In genomic region chr5:57698785-57699184, GRCh38 we compare ENCODE assay signal across 14 cellular contexts.
DNase-seq lines count a peak whose midpoint lies in the region; TF ChIP-seq lines count a peak whose summit lies in the region.
"Had no signal": no experiment of that assay in that cellular context is flagged by ENCODE, and none has a peak within 500 bp of the region (broad histone marks: within the 10 kb centered on the region; RNA-seq: fewer than 3 reads in every experiment).

No MANE protein-coding gene starts in this region.

- DNase-seq in DMS53 (lab: John Stamatoyannopoulos, UW): peak; percentile 96
- DNase-seq in SJSA1 (ENCODE audit: low read depth in 1 of 2, low spot score in 2 of 2): peak; percentile 47 to 66
- peak; percentile 61 for DNase-seq in iPS-NIHi7 (ENCODE audit: extremely low spot score)
- no peak for DNase-seq in activated effector memory CD4-positive, alpha-beta T cell treated with anti-CD3 and anti-CD28 coated beads, Interleukin-2, amount 50 U/mL, for 16 hours
- no peak for DNase-seq in Peyer's patch
- no peak for DNase-seq in NCI-H69 (lab: John Stamatoyannopoulos, UW)
- DNase-seq in D341Med (ENCODE audit: low spot score): no peak
- DNase-seq: activated CD4-positive, alpha-beta T cell treated with anti-CD3 and anti-CD28 coated beads for 1 hour; HCEC 1CT; NCI-H1436 treated with DMSO at 0.1 percent for 48 hours; spleen had no signal

- no peak for TF ChIP-seq POLR2A in Peyer's patch (IDR thresholded peaks at IDR 0.05)

- TF ChIP-seq CTCF in Peyer's patch (IDR thresholded peaks at IDR 0.05): no peak

- H3K4me3 ChIP-seq in SJSA1: no peak overlapping the region
- H3K4me3 ChIP-seq in Peyer's patch: no peak overlapping the region
- H3K4me3 ChIP-seq: BLaER1, coronary artery, spleen had no signal

- no peak for TF ChIP-seq EP300 in Ishikawa (IDR thresholded peaks at IDR 0.05; ENCODE audit: borderline replicate concordance)

- no peaks in the 10 kb centered on the region for H3K36me3 ChIP-seq in SJSA1
- H3K36me3 ChIP-seq in Peyer's patch: no peaks in the 10 kb centered on the region
- H3K36me3 ChIP-seq: BLaER1, spleen had no signal

- H3K27me3 ChIP-seq in SJSA1 (replicated peaks): no peaks in the 10 kb centered on the region
- no peaks in the 10 kb centered on the region for H3K27me3 ChIP-seq in Peyer's patch
- H3K27me3 ChIP-seq: BLaER1, spleen had no signal

- peak overlapping the region; percentile 20; the same call in 1 of the 2 replicates for H3K27ac ChIP-seq in SJSA1
- no peak overlapping the region for H3K27ac ChIP-seq in Peyer's patch
- H3K27ac ChIP-seq: BLaER1, spleen had no signal

- H3K9me3 ChIP-seq in SJSA1 (replicated peaks): no peaks in the 10 kb centered on the region
- H3K9me3 ChIP-seq in Peyer's patch: no peaks in the 10 kb centered on the region
- H3K9me3 ChIP-seq: BLaER1, spleen had no signal

- TF ChIP-seq RAD21 in Ishikawa (IDR thresholded peaks at IDR 0.05; ENCODE audit: low read depth): no peak

- H3K4me1 ChIP-seq in SJSA1 (replicated peaks) (peaks cover 16% of the 10 kb centered on the region), Peyer's patch (no peaks in the 10 kb centered on the region)
- H3K4me1 ChIP-seq: BLaER1, spleen had no signal

TF ChIP-seq in Ishikawa, 13 proteins besides CTCF, POLR2A, EP300 and RAD21:
- TF ChIP-seq TEAD4 (IDR thresholded peaks at IDR 0.05): peak; percentile 94
- TF ChIP-seq YY1 (IDR thresholded peaks at IDR 0.05; ENCODE audit: low read depth): no peak
- TF ChIP-seq TCF12 (IDR thresholded peaks at IDR 0.05; ENCODE audit: low read depth): no peak
- TF ChIP-seq FOXM1 (IDR thresholded peaks at IDR 0.05; ENCODE audit: borderline replicate concordance, low read depth): no peak
- TF ChIP-seq REST (IDR thresholded peaks at IDR 0.05; ENCODE audit: low read depth): no peak
- TF ChIP-seq TAF1 (IDR thresholded peaks at IDR 0.05; ENCODE audit: low read depth): no peak

Comparison
In these comparisons a context has a peak if more than half of its experiments do, and no peak if none do; other contexts are left out.
1. DNase-seq: peak in DMS53 (single experiment), SJSA1 (2 of 2) and iPS-NIHi7 (single experiment); none in activated effector memory CD4-positive, alpha-beta T cell treated with anti-CD3 and anti-CD28 coated beads, Interleukin-2, amount 50 U/mL, for 16 hours (single experiment), Peyer's patch (0 of 3), NCI-H69 (single experiment) and D341Med (single experiment).